In genomic region chr10:15374561-15374960, GRCh38 we compare ENCODE assay signal across 25 cellular contexts. TPM values are rescaled to one million over a fixed set of nuclear protein-coding genes. Genes with fewer than 3 reads are reported as not detected.
A peak's percentile ranks its signal among the peaks of the same experiment; 100 is the strongest.
DNase-seq lines count a peak whose midpoint lies in the region; ATAC-seq and TF ChIP-seq lines count a peak whose summit lies in the region.
"Had no signal": no experiment of that assay in that cellular context is flagged by ENCODE, and none has a peak within 500 bp of the region (broad histone marks: within the 10 kb centered on the region; RNA-seq: fewer than 3 reads in every experiment).

No MANE protein-coding gene starts in this region.

- H3K27me3 ChIP-seq in KMS-11 (ENCODE audit: insufficient read depth, low read depth): no peaks in the 10 kb centered on the region
- no peaks in the 10 kb centered on the region for H3K27me3 ChIP-seq in endodermal cell (ENCODE audit: control insufficient read depth, insufficient read depth, low read length, poor library complexity, severe bottlenecking)
- no peaks in the 10 kb centered on the region for H3K27me3 ChIP-seq in mesendoderm (ENCODE audit: insufficient read depth, low read length, poor library complexity)
- H3K27me3 ChIP-seq in heart right ventricle: peaks cover 0 to 45% (median 0%) of the 10 kb centered on the region in 7 donors

- TF ChIP-seq CTCF in KMS-11 (conservative IDR thresholded peaks at IDR 0.05; ENCODE audit: low read depth, low read length): no peak
- TF ChIP-seq CTCF in endodermal cell (conservative IDR thresholded peaks at IDR 0.05): no peak
- TF ChIP-seq CTCF in heart right ventricle (IDR thresholded peaks at IDR 0.05): no peak

- H3K79me2 ChIP-seq in KMS-11 (ENCODE audit: insufficient read depth, low read depth): peaks cover 7% of the 10 kb centered on the region
- H3K79me2 ChIP-seq in mesendoderm (ENCODE audit: control insufficient read depth, insufficient read depth, low read length): peaks cover 7% of the 10 kb centered on the region

- intact Hi-C loops in heart right ventricle (cut with DNase I): loop anchor here in 5 of 10 donors (5.0 to 10.0 kb wide), 3 partner anchors 112 to 420 kb away; partner anchors contain the start of genes DCLRE1C (in 1 of the 5) and MEIG1 (in 1 of the 5)

- H2AFZ ChIP-seq in KMS-11 (ENCODE audit: low read depth): peak overlapping the region; percentile 45; the same call in 1 of the 2 replicates

- H3K4me1 ChIP-seq in KMS-11 (ENCODE audit: low read depth, poor library complexity, severe bottlenecking): peaks cover 43% of the 10 kb centered on the region
- H3K4me1 ChIP-seq in endodermal cell (ENCODE audit: control insufficient read depth, insufficient read depth, low read length): no peaks in the 10 kb centered on the region
- no peaks in the 10 kb centered on the region for H3K4me1 ChIP-seq in mesendoderm (ENCODE audit: control insufficient read depth, low read depth, low read length)
- peaks cover 0 to 29% (median 6%) of the 10 kb centered on the region in 9 donors for H3K4me1 ChIP-seq in heart right ventricle
- H3K4me1 ChIP-seq: HAP-1 had no signal

- H3K79me1 ChIP-seq in mesendoderm (ENCODE audit: low read length): no peaks in the 10 kb centered on the region

- H3K36me3 Mint-ChIP-seq in endodermal cell (ENCODE audit: low read depth): no peaks in the 10 kb centered on the region
- H3K36me3 Mint-ChIP-seq: CD4-positive, alpha-beta memory T cell had no signal

- no peak overlapping the region for H3K4ac ChIP-seq in mesendoderm (ENCODE audit: low read depth, low read length)

- H3K9me3 Mint-ChIP-seq in endodermal cell: no peaks in the 10 kb centered on the region
- H3K9me3 Mint-ChIP-seq: CD4-positive, alpha-beta memory T cell; GM23338 had no signal

- no peak overlapping the region for H2AK5ac ChIP-seq in mesendoderm (ENCODE audit: low read length)

- peaks cover 9% of the 10 kb centered on the region for H3K4me1 Mint-ChIP-seq in endodermal cell

- H4K5ac ChIP-seq in mesendoderm (ENCODE audit: low read length): no peak overlapping the region

- no peak overlapping the region for H2BK120ac ChIP-seq in mesendoderm (ENCODE audit: low read depth, low read length)

- H3K56ac ChIP-seq in mesendoderm (ENCODE audit: low read length): no peak overlapping the region

- no peaks in the 10 kb centered on the region for H4K20me1 ChIP-seq in KMS-11 (ENCODE audit: insufficient read depth)

- peak overlapping the region; percentile 82 for H3K27ac Mint-ChIP-seq in endodermal cell

- H3K4me2 ChIP-seq in KMS-11 (peak overlapping the region; percentile 61), mesendoderm (ENCODE audit: low read length) (no peak overlapping the region)
- H3K4me2 ChIP-seq: A549; BLaER1 treated with 17β-estradiol and CSF1 and Interleukin-3, amounts not matched to agents 10 nM and 100 nM; GM23338 had no signal

- 18% methylated on average over 1 of the region's 1 CpG; no CpG with 5 or more reads in 1 of the 2 experiments for WGBS in endodermal cell (ENCODE audit: insufficient coverage in 1 of 2, insufficient read length in 1 of 2), 2 experiments
- WGBS in mesendoderm (ENCODE audit: extremely low coverage, insufficient coverage, low lambda C conversion rate): no CpG with 5 or more reads among the region's 1 CpG
- WGBS in heart right ventricle, 2 donors: 15% methylated on average over 1 of the region's 1 CpG

- no peak for ATAC-seq in heart right ventricle
- ATAC-seq: A549, GM23338 had no signal

- no peak for DNase-seq in endodermal cell
- DNase-seq in mesendoderm: no peak
- DNase-seq in heart right ventricle: no peak
- DNase-seq in kidney glomerular epithelial cell (lab: John Stamatoyannopoulos, UW): no peak
- no peak for DNase-seq in NCI-H1417 (lab: John Stamatoyannopoulos, UW)
- no peak for DNase-seq in NCI-H1930 (lab: John Stamatoyannopoulos, UW)
- DNase-seq: AML-193; CD4-positive, alpha-beta memory T cell; COR-L47; DMS53; Kasumi-1; MV-4-11; NCI-H1105; NCI-H146; NCI-H2029 treated with DMSO at 0.1 percent for 48 hours; NCI-H446 treated with DMSO at 0.1 percent for 48 hours; NCI-H526 treated with DMSO at 0.1 percent for 48 hours; Right ventricle myocardium superior; RPMI8226 had no signal

- no peak overlapping the region for H3K4me3 Mint-ChIP-seq in endodermal cell
- H3K4me3 Mint-ChIP-seq: CD4-positive, alpha-beta memory T cell; GM23338 had no signal

- H3K27me3 Mint-ChIP-seq in endodermal cell (ENCODE audit: insufficient read depth): peaks cover 2% of the 10 kb centered on the region

- H2BK15ac ChIP-seq in mesendoderm (replicated peaks; ENCODE audit: low read depth): peak overlapping the region; percentile 20

- H3K9ac ChIP-seq in KMS-11: peak overlapping the region; percentile 1; the same call in 1 of the 2 replicates
- H3K9ac ChIP-seq in endodermal cell (ENCODE audit: extremely low read depth, low read length, poor library complexity, severe bottlenecking): no peak overlapping the region
- H3K9ac ChIP-seq in mesendoderm (ENCODE audit: low read length): no peak overlapping the region
- H3K9ac ChIP-seq: BLaER1 treated with 17β-estradiol and CSF1 and Interleukin-3, amounts not matched to agents 10 nM and 100 nM had no signal

- H4K8ac ChIP-seq in mesendoderm (ENCODE audit: low read depth, low read length): no peak overlapping the region

- H2BK5ac ChIP-seq in mesendoderm (ENCODE audit: low read length): no peak overlapping the region

- H3K27ac ChIP-seq in KMS-11 (peak overlapping the region; percentile 35), endodermal cell (ENCODE audit: low read depth, low read length) (no peak overlapping the region), mesendoderm (ENCODE audit: low read depth, low read length) (no peak overlapping the region), heart right ventricle (peak overlapping the region in 1 of 10 donors; percentile 1)
- H3K27ac ChIP-seq: A549; BLaER1 treated with 17β-estradiol and CSF1 and Interleukin-3, amounts not matched to agents 10 nM and 100 nM had no signal

- no peak overlapping the region for H3K4me3 ChIP-seq in KMS-11 (IDR thresholded peaks at IDR 0.05; ENCODE audit: insufficient read depth, low read depth, low read length)
- no peak overlapping the region for H3K4me3 ChIP-seq in endodermal cell (ENCODE audit: low read length)
- H3K4me3 ChIP-seq in mesendoderm (ENCODE audit: low read length): no peak overlapping the region
- H3K4me3 ChIP-seq in heart right ventricle: no peak overlapping the region
- H3K4me3 ChIP-seq: A549; BLaER1 treated with 17β-estradiol and CSF1 and Interleukin-3, amounts not matched to agents 10 nM and 100 nM; HAP-1 had no signal

- H3K23ac ChIP-seq in mesendoderm (ENCODE audit: low read length): no peak overlapping the region

- H3K18ac ChIP-seq in mesendoderm (ENCODE audit: low read length): no peak overlapping the region

- H3K36me3 ChIP-seq in KMS-11 (ENCODE audit: insufficient read depth): no peaks in the 10 kb centered on the region
- H3K36me3 ChIP-seq in endodermal cell (ENCODE audit: control insufficient read depth, insufficient read depth, low read length): no peaks in the 10 kb centered on the region
- no peaks in the 10 kb centered on the region for H3K36me3 ChIP-seq in mesendoderm (ENCODE audit: control insufficient read depth, insufficient read depth, low read length)
- H3K36me3 ChIP-seq in heart right ventricle: no peaks in the 10 kb centered on the region
- H3K36me3 ChIP-seq: BLaER1 treated with 17β-estradiol and CSF1 and Interleukin-3, amounts not matched to agents 10 nM and 100 nM; HAP-1 had no signal

- no peaks in the 10 kb centered on the region for H3K9me3 ChIP-seq in endodermal cell (ENCODE audit: control insufficient read depth, low read length)
- H3K9me3 ChIP-seq in heart right ventricle: no peaks in the 10 kb centered on the region
- H3K9me3 ChIP-seq: A549; BLaER1 treated with 17β-estradiol and CSF1 and Interleukin-3, amounts not matched to agents 10 nM and 100 nM; HAP-1 had no signal

RNA-seq across cellular contexts. Expression of gene FAM171A1, which starts 3.5 kb away (rescaled TPM):
- 10 to 100 TPM; 36.5 to 39.0 TPM for total RNA-seq in endodermal cell
- polyA plus RNA-seq in endodermal cell (2013, experiment 1 of 2): 64.8 TPM
- 68.4 TPM for polyA plus RNA-seq in endodermal cell (2013, experiment 2 of 2)
- 47.8 TPM for polyA plus RNA-seq in mesendoderm (2013, experiment 1 of 2)
- 49.6 TPM for polyA plus RNA-seq in mesendoderm (2013, experiment 2 of 2)
- 10 to 100 TPM in 1 of 10 donors, 1 to 10 TPM in 9; 3.5 to 10.5 (median 6.8) TPM for total RNA-seq in heart right ventricle
- 1 to 10 TPM; 4.8 to 7.7 TPM for polyA plus RNA-seq in heart right ventricle
- total RNA-seq: HT-29 had no signal
